In genomic region chr15:79939399-79939798, GRCh38 we compare ENCODE assay signal across 12 cellular contexts. TPM values are rescaled to one million over a fixed set of nuclear protein-coding genes. Genes with fewer than 3 reads are reported as not detected.
"Had no signal": no experiment of that assay in that cellular context is flagged by ENCODE, and none has a peak within 500 bp of the region (broad histone marks: within the 10 kb centered on the region; RNA-seq: fewer than 3 reads in every experiment).

No MANE protein-coding gene starts in this region.

- H3K27ac Mint-ChIP-seq: GM23338, H9, HFFc6 had no signal

- H3K9me3 ChIP-seq: HAP-1 had no signal

- DNase-seq: GM23248, GOT3, H7, H9, HCEC 1CT, HFFc6 had no signal

- H3K9me3 Mint-ChIP-seq: GM23338, H9, HFFc6 had no signal

- H3K9ac ChIP-seq: GM23248 had no signal

- H2AFZ ChIP-seq: GM23248, GM23338 had no signal

- H3K4me2 ChIP-seq: GM23338 had no signal

- FAIRE-seq: H1, H54 had no signal

- H3K4me3 ChIP-seq: GM23248, GM23338, HAP-1 had no signal

- H3K4me3 Mint-ChIP-seq: GM23338, H9, HFFc6 had no signal

- H3K4me1 ChIP-seq: HAP-1 had no signal

- H3K36me3 ChIP-seq: HAP-1 had no signal

- H3K4me1 Mint-ChIP-seq: GM23338, H9 had no signal

- H3K27ac ChIP-seq: GM23248 had no signal

- ATAC-seq: GM23338, HCT116 had no signal

RNA-seq across cellular contexts. Expression of gene BCL2A1, which starts 31.6 kb away (rescaled TPM):
- total RNA-seq: GM23248, GM23338, H1, H4, H7, H9 had no signal
- polyA plus RNA-seq: GM23338, H1 had no signal
